Comparison of ENCODE assay signal across 11 cellular contexts in genomic region chr6:14638562-14638931, GRCh38.
DNase-seq lines count a peak whose midpoint lies in the region; ATAC-seq and TF ChIP-seq lines count a peak whose summit lies in the region.
"Had no signal": no experiment of that assay in that cellular context is flagged by ENCODE, and none has a peak within 500 bp of the region (broad histone marks: within the 10 kb centered on the region; RNA-seq: fewer than 3 reads in every experiment).

No MANE protein-coding gene starts in this region.

- peak overlapping the region; percentile 53 for H3K4me3 ChIP-seq in GM23248
- H3K4me3 ChIP-seq in endodermal cell (ENCODE audit: low read length), result no peak overlapping the region
- H3K4me3 ChIP-seq in rectal smooth muscle tissue (ENCODE audit: low read length), result peak overlapping the region; percentile 38
- H3K4me3 ChIP-seq in naive thymus-derived CD4-positive, alpha-beta T cell (ENCODE audit: low read length), result no peak overlapping the region

- peaks cover 41% of the 10 kb centered on the region for H3K4me1 Mint-ChIP-seq in endodermal cell
- H3K4me1 Mint-ChIP-seq in naive thymus-derived CD4-positive, alpha-beta T cell, result peaks cover 47 to 69% (median 58%) of the 10 kb centered on the region in 7 donors

- H3K4me2 ChIP-seq in GM23248 (ENCODE audit: unreplicated experiment), result peak overlapping the region; percentile 70

- in situ Hi-C loops in GM23248 (cut with MboI), result no loop called here

- H3K27me3 Mint-ChIP-seq in endodermal cell (ENCODE audit: insufficient read depth), result peaks cover 4% of the 10 kb centered on the region
- peaks cover 0 to 29% (median 4%) of the 10 kb centered on the region in 5 donors for H3K27me3 Mint-ChIP-seq in naive thymus-derived CD4-positive, alpha-beta T cell

- H2AFZ ChIP-seq in GM23248, result peak overlapping the region; percentile 86

- no peaks in the 10 kb centered on the region for H3K9me2 ChIP-seq in GM23248 (ENCODE audit: insufficient read depth)

- no peak for ATAC-seq in naive thymus-derived CD4-positive, alpha-beta T cell
- ATAC-seq: foreskin keratinocyte had no signal

- H3K27me3 ChIP-seq in GM23248 (replicated peaks; ENCODE audit: insufficient read depth), result no peaks in the 10 kb centered on the region
- no peaks in the 10 kb centered on the region for H3K27me3 ChIP-seq in endodermal cell (ENCODE audit: control insufficient read depth, insufficient read depth, low read length, poor library complexity, severe bottlenecking)
- no peaks in the 10 kb centered on the region for H3K27me3 ChIP-seq in rectal smooth muscle tissue (ENCODE audit: control insufficient read depth, insufficient read depth, low read length)
- no peaks in the 10 kb centered on the region for H3K27me3 ChIP-seq in naive thymus-derived CD4-positive, alpha-beta T cell (ENCODE audit: control insufficient read depth in 2 of 2, insufficient read depth in 2 of 2, low read length in 2 of 2)
- H3K27me3 ChIP-seq: foreskin keratinocyte, vagina had no signal

- H4K20me1 ChIP-seq in GM23248 (ENCODE audit: insufficient read depth), result no peaks in the 10 kb centered on the region

- H3K9me3 ChIP-seq in GM23248 (ENCODE audit: low read depth) (no peaks in the 10 kb centered on the region), endodermal cell (ENCODE audit: control insufficient read depth, low read length) (no peaks in the 10 kb centered on the region)
- H3K9me3 ChIP-seq in naive thymus-derived CD4-positive, alpha-beta T cell (ENCODE audit: control insufficient read depth in 2 of 3, low read length in 3 of 3), result no peaks in the 10 kb centered on the region
- H3K9me3 ChIP-seq: vagina had no signal

- H3K27ac Mint-ChIP-seq in endodermal cell, result peak overlapping the region; percentile 93
- H3K27ac Mint-ChIP-seq in naive thymus-derived CD4-positive, alpha-beta T cell, result peak overlapping the region in 1 of 9 donors; percentile 46

- 53 to 60% methylated on average over 3 of the region's 3 CpGs for WGBS in GM23248 (ENCODE audit: low coverage in 1 of 2, low lambda C conversion rate in 2 of 2, missing lambda C conversion rate in 2 of 2), 2 experiments
- WGBS in endodermal cell (ENCODE audit: insufficient coverage in 1 of 2, insufficient read length in 1 of 2), 2 experiments, result 82 to 85% methylated on average over 3 of the region's 3 CpGs

- H3K4me3 Mint-ChIP-seq in endodermal cell, result peak overlapping the region; percentile 5
- H3K4me3 Mint-ChIP-seq in naive thymus-derived CD4-positive, alpha-beta T cell, result no peak overlapping the region

- H3K9ac ChIP-seq in GM23248 (peak overlapping the region; percentile 46), endodermal cell (ENCODE audit: extremely low read depth, low read length, poor library complexity, severe bottlenecking) (no peak overlapping the region), rectal smooth muscle tissue (ENCODE audit: low read length) (no peak overlapping the region)

- H3K4me1 ChIP-seq in GM23248 (ENCODE audit: insufficient read depth) (peaks cover 11% of the 10 kb centered on the region), endodermal cell (ENCODE audit: control insufficient read depth, insufficient read depth, low read length) (peaks cover 16% of the 10 kb centered on the region), rectal smooth muscle tissue (ENCODE audit: control insufficient read depth, insufficient read depth, low read length) (peaks cover 8% of the 10 kb centered on the region)
- H3K4me1 ChIP-seq in naive thymus-derived CD4-positive, alpha-beta T cell (ENCODE audit: control insufficient read depth in 2 of 2, insufficient read depth in 2 of 2, low read length in 2 of 2), result peaks cover 28 to 35% of the 10 kb centered on the region in 2 donors

- no peaks in the 10 kb centered on the region for H3F3A ChIP-seq in GM23248 (ENCODE audit: insufficient read depth)

- H3K79me2 ChIP-seq in GM23248 (ENCODE audit: insufficient read depth), result no peaks in the 10 kb centered on the region

- H3K9me3 Mint-ChIP-seq in endodermal cell, result no peaks in the 10 kb centered on the region
- peaks cover 0 to 1% (median 0%) of the 10 kb centered on the region in 11 donors for H3K9me3 Mint-ChIP-seq in naive thymus-derived CD4-positive, alpha-beta T cell

- H3K36me3 Mint-ChIP-seq in endodermal cell (ENCODE audit: low read depth), result no peaks in the 10 kb centered on the region
- H3K36me3 Mint-ChIP-seq in naive thymus-derived CD4-positive, alpha-beta T cell, result peaks cover 0 to 3% (median 0%) of the 10 kb centered on the region in 5 donors

- DNase-seq in GM23248 (no peak), NCI-H526 treated with DMSO at 0.1 percent for 48 hours (lab: John Stamatoyannopoulos, UW) (peak; percentile 46), endodermal cell (no peak), GF-D8 (lab: John Stamatoyannopoulos, UW) (no peak), NCI-H510A treated with DMSO at 0.1 percent for 48 hours (lab: John Stamatoyannopoulos, UW) (no peak)
- no peak for DNase-seq in stimulated activated CD4-positive, alpha-beta T cell treated with anti-CD3 and anti-CD28 coated beads, Interleukin-2, amount 100 ng/mL, for 48 hours
- DNase-seq in naive thymus-derived CD4-positive, alpha-beta T cell, result no peak
- DNase-seq: activated naive CD4-positive, alpha-beta T cell had no signal

- H3K36me3 ChIP-seq in GM23248 (ENCODE audit: low read depth), result no peaks in the 10 kb centered on the region
- H3K36me3 ChIP-seq in endodermal cell (ENCODE audit: control insufficient read depth, insufficient read depth, low read length), result no peaks in the 10 kb centered on the region
- no peaks in the 10 kb centered on the region for H3K36me3 ChIP-seq in rectal smooth muscle tissue (ENCODE audit: control insufficient read depth, insufficient read depth, low read length)
- H3K36me3 ChIP-seq in naive thymus-derived CD4-positive, alpha-beta T cell (ENCODE audit: control insufficient read depth in 2 of 3, insufficient read depth in 3 of 3, low read length in 3 of 3), result no peaks in the 10 kb centered on the region
- H3K36me3 ChIP-seq: vagina had no signal

- POLR2A ChIA-PET in naive thymus-derived CD4-positive, alpha-beta T cell (lab: Charles Lee), result interaction anchor here (0.7 kb wide), 2 partner anchors 21 to 171 kb away, joined by 3 to 5 read pairs; no protein-coding TSS in a partner anchor

- intact Hi-C loops in naive thymus-derived CD4-positive, alpha-beta T cell (cut with micrococcal nuclease), result loop anchor here in 1 of 2 donors (5.0 to 10.0 kb wide), 4 partner anchors 186 to 1539 kb away; partner anchors contain the start of gene JARID2

- no peak for TF ChIP-seq CTCF in endodermal cell (conservative IDR thresholded peaks at IDR 0.05)

- CTCF ChIA-PET in naive thymus-derived CD4-positive, alpha-beta T cell (lab: Charles Lee), result no interaction called here

- H3K27ac ChIP-seq in GM23248 (no peak overlapping the region), endodermal cell (ENCODE audit: low read depth, low read length) (no peak overlapping the region), rectal smooth muscle tissue (ENCODE audit: low read depth, low read length) (no peak overlapping the region)
- H3K27ac ChIP-seq in naive thymus-derived CD4-positive, alpha-beta T cell (ENCODE audit: low read depth, low read length), result no peak overlapping the region
- H3K27ac ChIP-seq: foreskin keratinocyte, vagina had no signal

Comparison
In these comparisons a context has a peak if more than half of its experiments do, and no peak if none do; other contexts are left out.
1. H3K4me3 ChIP-seq: peak in GM23248 (single experiment) and rectal smooth muscle tissue (single experiment); none in endodermal cell (single experiment) and naive thymus-derived CD4-positive, alpha-beta T cell (single experiment).